ENCODE assay signal across 6 cellular contexts in genomic region chr19:1250374-1251232, GRCh38. TPM values are rescaled to one million over a fixed set of nuclear protein-coding genes. Genes with fewer than 3 reads are reported as not detected.
DNase-seq lines count a peak whose midpoint lies in the region; ATAC-seq and TF ChIP-seq lines count a peak whose summit lies in the region.

No MANE protein-coding gene starts in this region.

- DNase-seq in AG09309 (ENCODE audit: low read depth) = no peak
- peak; percentile 81 for DNase-seq in activated effector memory CD4-positive, alpha-beta T cell treated with anti-CD3 and anti-CD28 coated beads, Interleukin-2, amount 50 U/mL, for 16 hours

- H3K27ac ChIP-seq in iPS-18a (ENCODE audit: low read length) = peak overlapping the region; percentile 87
- H3K27ac ChIP-seq in temporal lobe (ENCODE audit: low read depth, low read length) = peak overlapping the region; percentile 95

- peak overlapping the region; percentile 97 for H3K9ac ChIP-seq in iPS-18a (ENCODE audit: low read length)

- H3K9me3 ChIP-seq in iPS-18a (ENCODE audit: control insufficient read depth, low read depth, low read length) = no peaks in the 10 kb centered on the region

- TF ChIP-seq CTCF in AG09309 (IDR thresholded peaks at IDR 0.05; ENCODE audit: control insufficient read depth, insufficient read depth, low read depth, low read length, missing control alignments) (no peak), LNCAP (IDR thresholded peaks at IDR 0.05) (peak; percentile 7; the same call in 1 of the 2 replicates)

- peaks cover 24% of the 10 kb centered on the region for H3K36me3 ChIP-seq in iPS-18a (ENCODE audit: control insufficient read depth, low read depth, low read length)

- H3K4me3 ChIP-seq in AG09309 (ENCODE audit: control insufficient read depth, low read depth, low read length) (peak overlapping the region; percentile 56), iPS-18a (ENCODE audit: low read length) (peak overlapping the region; percentile 82)

- H3K4me1 ChIP-seq in iPS-18a (ENCODE audit: control insufficient read depth, low read depth, low read length) = no peaks in the 10 kb centered on the region

- ATAC-seq in GM21825 (IDR thresholded peaks at IDR 0.05; ENCODE audit: unreplicated experiment) = no peak

- H3K27me3 ChIP-seq in iPS-18a (ENCODE audit: control insufficient read depth, insufficient read depth, low read length) = no peaks in the 10 kb centered on the region

RNA-seq across cellular contexts. Expression of gene MIDN, which starts 2.2 kb away (rescaled TPM):
- total RNA-seq in temporal lobe = 22.6 TPM

RNA-seq across cellular contexts. Expression of gene ATP5F1D, which starts 9.1 kb away (rescaled TPM):
- 27.5 TPM for total RNA-seq in temporal lobe

RNA-seq across cellular contexts. Expression of gene CBARP, which starts 12.8 kb away (rescaled TPM):
- total RNA-seq in temporal lobe = 6.4 TPM

RNA-seq across cellular contexts. Expression of gene CIRBP, which starts 18.5 kb away (rescaled TPM):
- total RNA-seq in temporal lobe = 289 TPM

RNA-seq across cellular contexts. Expression of gene FAM174C, which starts 24.7 kb away (rescaled TPM):
- total RNA-seq in temporal lobe = 8.9 TPM
